Comparison of ENCODE assay signal across 2 cellular contexts in the genomic region with DNA sequence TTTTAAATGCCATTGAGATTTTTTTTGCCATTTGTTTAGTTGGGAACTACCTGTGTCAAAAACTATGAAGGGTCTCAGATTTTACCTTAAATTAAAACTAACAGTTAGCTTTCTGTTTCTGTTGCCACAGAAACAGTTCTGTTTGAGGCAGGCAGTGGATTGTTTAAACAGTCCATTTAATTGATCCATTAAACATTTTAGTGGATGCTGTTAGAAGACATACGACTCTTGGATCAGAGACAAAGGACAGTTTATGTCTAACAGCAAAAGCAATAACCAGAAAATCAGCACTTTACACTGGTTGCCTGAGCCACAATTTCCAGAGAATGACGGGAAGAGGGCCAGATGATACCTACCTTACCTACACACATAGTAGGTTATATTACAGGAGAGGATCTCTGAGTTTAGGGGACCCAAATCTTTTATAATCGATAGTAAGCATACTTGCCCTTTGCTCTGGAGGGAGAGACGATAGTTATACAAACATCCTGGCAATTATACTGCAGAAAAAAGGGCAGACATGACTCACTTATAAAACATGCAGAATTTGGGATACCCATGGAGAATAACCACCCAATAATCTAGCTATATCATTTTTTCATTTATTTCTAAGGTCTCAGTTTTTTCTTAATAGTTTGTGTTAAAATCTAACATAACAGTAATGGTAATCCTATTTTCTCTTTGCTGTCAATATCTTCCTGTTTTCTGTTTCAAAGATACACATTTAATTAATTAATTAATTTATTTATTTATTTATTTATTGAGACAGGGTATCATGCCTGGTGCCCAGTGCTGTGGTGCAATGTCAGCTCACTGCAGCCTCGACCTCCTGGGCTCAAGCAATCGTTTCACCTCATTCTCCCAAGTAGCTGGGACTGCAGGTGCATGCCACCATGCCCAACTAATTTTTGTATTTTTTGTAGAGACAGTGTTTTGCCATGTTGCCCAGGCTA.
TF ChIP-seq lines count a peak whose summit lies in the region.

No MANE protein-coding gene starts in this region.

TF ChIP-seq in A549, 52 proteins besides CTCF, POLR2A, EP300 and RAD21:
- TF ChIP-seq, protein P1, sequence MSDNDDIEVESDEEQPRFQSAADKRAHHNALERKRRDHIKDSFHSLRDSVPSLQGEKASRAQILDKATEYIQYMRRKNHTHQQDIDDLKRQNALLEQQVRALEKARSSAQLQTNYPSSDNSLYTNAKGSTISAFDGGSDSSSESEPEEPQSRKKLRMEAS (IDR thresholded peaks at IDR 0.05) = no peak
- peak; percentile 73 for TF ChIP-seq ZC3H11A (IDR thresholded peaks at IDR 0.05)
TF ChIP-seq in A549: peak in this region for 1.

TF ChIP-seq in IMR-90, 13 proteins besides CTCF, POLR2A, EP300 and RAD21:
- no peak for TF ChIP-seq MXI1 (IDR thresholded peaks at IDR 0.05; ENCODE audit: borderline replicate concordance, low read depth, low read length)
- no peak for TF ChIP-seq MAZ (IDR thresholded peaks at IDR 0.05; ENCODE audit: borderline replicate concordance, low read depth, low read length)
- no peak for TF ChIP-seq NFE2L2 (IDR thresholded peaks at IDR 0.05; ENCODE audit: low read depth, low read length)
- no peak for TF ChIP-seq RFX5 (IDR thresholded peaks at IDR 0.05; ENCODE audit: low read depth, low read length)
- no peak for TF ChIP-seq CEBPB (IDR thresholded peaks at IDR 0.05; ENCODE audit: low read depth, low read length)
- TF ChIP-seq MAFK (IDR thresholded peaks at IDR 0.05; ENCODE audit: low read depth, low read length) = no peak
- TF ChIP-seq USF2 (IDR thresholded peaks at IDR 0.05; ENCODE audit: low read depth, low read length) = no peak
- no peak for TF ChIP-seq RCOR1 (IDR thresholded peaks at IDR 0.05; ENCODE audit: insufficient replicate concordance, low read length)
- TF ChIP-seq CHD1 (IDR thresholded peaks at IDR 0.05; ENCODE audit: low read depth, low read length) = no peak
- no peak for TF ChIP-seq BHLHE40 (IDR thresholded peaks at IDR 0.05; ENCODE audit: low read depth, low read length)
- TF ChIP-seq SMC3 (IDR thresholded peaks at IDR 0.05; ENCODE audit: low read depth, low read length) = no peak
- TF ChIP-seq FOS (IDR thresholded peaks at IDR 0.05; ENCODE audit: low read depth, low read length) = no peak
- TF ChIP-seq, protein P2, sequence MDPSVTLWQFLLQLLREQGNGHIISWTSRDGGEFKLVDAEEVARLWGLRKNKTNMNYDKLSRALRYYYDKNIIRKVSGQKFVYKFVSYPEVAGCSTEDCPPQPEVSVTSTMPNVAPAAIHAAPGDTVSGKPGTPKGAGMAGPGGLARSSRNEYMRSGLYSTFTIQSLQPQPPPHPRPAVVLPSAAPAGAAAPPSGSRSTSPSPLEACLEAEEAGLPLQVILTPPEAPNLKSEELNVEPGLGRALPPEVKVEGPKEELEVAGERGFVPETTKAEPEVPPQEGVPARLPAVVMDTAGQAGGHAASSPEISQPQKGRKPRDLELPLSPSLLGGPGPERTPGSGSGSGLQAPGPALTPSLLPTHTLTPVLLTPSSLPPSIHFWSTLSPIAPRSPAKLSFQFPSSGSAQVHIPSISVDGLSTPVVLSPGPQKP (IDR thresholded peaks at IDR 0.05; ENCODE audit: borderline replicate concordance, low read depth, low read length) = no peak
